ENCODE assay signal across 20 cellular contexts in genomic region chr10:12434277-12434676, GRCh38.
A peak's percentile ranks its signal among the peaks of the same experiment; 100 is the strongest.
DNase-seq lines count a peak whose midpoint lies in the region; ATAC-seq lines count a peak whose summit lies in the region.
"Had no signal": no experiment of that assay in that cellular context is flagged by ENCODE, and none has a peak within 500 bp of the region (broad histone marks: within the 10 kb centered on the region; RNA-seq: fewer than 3 reads in every experiment).

No MANE protein-coding gene starts in this region.

- peak; percentile 24 for DNase-seq in COLO668 (lab: John Stamatoyannopoulos, UW; ENCODE audit: unreplicated experiment)
- peak; percentile 58 for DNase-seq in NCI-H1092 (lab: John Stamatoyannopoulos, UW)
- DNase-seq in NCI-H774 (lab: John Stamatoyannopoulos, UW) = peak; percentile 37
- DNase-seq in cerebellum (ENCODE audit: low spot score) = peak; percentile 40
- no peak for DNase-seq in HT-29 (ENCODE audit: low spot score)
- no peak for DNase-seq in activated CD4-positive, alpha-beta T cell treated with anti-CD3 and anti-CD28 coated beads, Interleukin-2, amount 10 ng/mL, durations not matched to agents 7 days and 5 days
- DNase-seq: activated B cell treated with CpG ODN at 0.5 μM for 24 hours; activated naive CD4-positive, alpha-beta T cell treated with anti-CD3 and anti-CD28 coated beads, Interleukin-2, amount 50 U/mL, for 16 hours; activated T-cell treated with anti-CD3 and anti-CD28 coated beads, Interleukin-2, amount 50 U/mL, for 48 hours; anterior cingulate cortex; central memory CD4-positive, alpha-beta T cell; GM23248; kidney glomerular epithelial cell; NCI-H446 treated with DMSO at 0.1 percent for 48 hours; occipital lobe; stimulated activated CD4-positive, alpha-beta T cell treated with anti-CD3 and anti-CD28 coated beads, Interleukin-2, amount 100 ng/mL, for 48 hours; stimulated activated naive CD4-positive, alpha-beta T cell treated with Interleukin-2 at 50 U/mL for 16 hours; T-helper 9 cell had no signal

- H3K27me3 Mint-ChIP-seq in activated CD4-positive, alpha-beta T cell treated with anti-CD3 and anti-CD28 coated beads, Interleukin-2, amount 10 ng/mL, durations not matched to agents 7 days and 5 days = no peaks in the 10 kb centered on the region
- H3K27me3 Mint-ChIP-seq: activated B cell treated with CpG ODN at 0.5 μM for 24 hours had no signal

- CTCF ChIA-PET in activated CD4-positive, alpha-beta T cell treated with anti-CD3 and anti-CD28 coated beads, Interleukin-2, amount 10 ng/mL, durations not matched to agents 7 days and 5 days (lab: Charles Lee) = no interaction called here

- POLR2A ChIA-PET in activated CD4-positive, alpha-beta T cell treated with anti-CD3 and anti-CD28 coated beads, Interleukin-2, amount 10 ng/mL, durations not matched to agents 7 days and 5 days (lab: Charles Lee) = no interaction called here

- ATAC-seq in HG03280 (IDR thresholded peaks at IDR 0.05; ENCODE audit: unreplicated experiment) = no peak

- peaks cover under 1% of the 10 kb centered on the region for H3K36me3 Mint-ChIP-seq in activated CD4-positive, alpha-beta T cell treated with anti-CD3 and anti-CD28 coated beads, Interleukin-2, amount 10 ng/mL, durations not matched to agents 7 days and 5 days (ENCODE audit: low read depth)
- H3K36me3 Mint-ChIP-seq: CD14-positive monocyte had no signal

- H3K4me1 Mint-ChIP-seq in activated CD4-positive, alpha-beta T cell treated with anti-CD3 and anti-CD28 coated beads, Interleukin-2, amount 10 ng/mL, durations not matched to agents 7 days and 5 days = no peaks in the 10 kb centered on the region
- H3K4me1 Mint-ChIP-seq: CD14-positive monocyte had no signal

- H3K4me3 Mint-ChIP-seq in activated CD4-positive, alpha-beta T cell treated with anti-CD3 and anti-CD28 coated beads, Interleukin-2, amount 10 ng/mL, durations not matched to agents 7 days and 5 days = no peak overlapping the region
- H3K4me3 Mint-ChIP-seq: activated B cell treated with CpG ODN at 0.5 μM for 24 hours, CD14-positive monocyte had no signal

- H3K9me3 Mint-ChIP-seq in activated CD4-positive, alpha-beta T cell treated with anti-CD3 and anti-CD28 coated beads, Interleukin-2, amount 10 ng/mL, durations not matched to agents 7 days and 5 days = peaks cover 15% of the 10 kb centered on the region

- no peak overlapping the region for H3K27ac Mint-ChIP-seq in activated CD4-positive, alpha-beta T cell treated with anti-CD3 and anti-CD28 coated beads, Interleukin-2, amount 10 ng/mL, durations not matched to agents 7 days and 5 days
- H3K27ac Mint-ChIP-seq: activated B cell treated with CpG ODN at 0.5 μM for 24 hours had no signal

Comparison
In these comparisons a context has a peak if more than half of its experiments do, and no peak if none do; other contexts are left out.
1. DNase-seq: peak in COLO668 (single experiment), NCI-H1092 (single experiment), NCI-H774 (single experiment) and cerebellum (single experiment); none in HT-29 (single experiment) and activated CD4-positive, alpha-beta T cell treated with anti-CD3 and anti-CD28 coated beads, Interleukin-2, amount 10 ng/mL, durations not matched to agents 7 days and 5 days (single experiment).